ENCODE assay signal across 1 cellular context in the genomic region with DNA sequence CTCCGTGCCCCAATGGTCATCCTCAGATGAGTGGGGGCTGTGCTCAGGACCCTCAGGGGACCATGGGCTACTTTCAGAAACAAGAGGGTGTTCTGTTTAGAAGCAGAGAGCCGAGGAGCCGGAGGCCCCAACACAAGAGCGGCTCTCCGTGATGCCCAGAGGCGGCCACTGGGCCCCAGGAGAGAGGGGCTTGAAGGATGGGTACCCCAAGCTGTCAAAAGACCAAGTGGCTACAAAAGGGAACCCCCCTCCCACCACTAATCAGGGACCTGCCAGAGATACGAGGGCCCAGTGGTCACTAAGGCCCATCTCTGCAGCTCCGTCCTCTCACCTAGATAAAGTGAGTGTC.
TF ChIP-seq lines count a peak whose summit lies in the region.

No MANE protein-coding gene starts in this region.

TF ChIP-seq in WTC11, 78 proteins besides CTCF, POLR2A, EP300 and RAD21 (continued from another document):
- TF ChIP-seq ATF6 (CRISPR knock-in tag; IDR thresholded peaks at IDR 0.05) = no peak
- no peak for TF ChIP-seq JUN (CRISPR knock-in tag; IDR thresholded peaks at IDR 0.05)
- TF ChIP-seq KAT7 (CRISPR knock-in tag; IDR thresholded peaks at IDR 0.05; ENCODE audit: borderline replicate concordance) = no peak
- no peak for TF ChIP-seq GRHL2 (CRISPR knock-in tag; IDR thresholded peaks at IDR 0.05; ENCODE audit: insufficient replicate concordance, severe bottlenecking)
- no peak for TF ChIP-seq ZNF671 (CRISPR knock-in tag; IDR thresholded peaks at IDR 0.05)
- TF ChIP-seq ZBTB21 (CRISPR knock-in tag; IDR thresholded peaks at IDR 0.05; ENCODE audit: borderline replicate concordance) = no peak
- no peak for TF ChIP-seq ATF3 (CRISPR knock-in tag; conservative IDR thresholded peaks at IDR 0.05)
- TF ChIP-seq, protein P1, sequence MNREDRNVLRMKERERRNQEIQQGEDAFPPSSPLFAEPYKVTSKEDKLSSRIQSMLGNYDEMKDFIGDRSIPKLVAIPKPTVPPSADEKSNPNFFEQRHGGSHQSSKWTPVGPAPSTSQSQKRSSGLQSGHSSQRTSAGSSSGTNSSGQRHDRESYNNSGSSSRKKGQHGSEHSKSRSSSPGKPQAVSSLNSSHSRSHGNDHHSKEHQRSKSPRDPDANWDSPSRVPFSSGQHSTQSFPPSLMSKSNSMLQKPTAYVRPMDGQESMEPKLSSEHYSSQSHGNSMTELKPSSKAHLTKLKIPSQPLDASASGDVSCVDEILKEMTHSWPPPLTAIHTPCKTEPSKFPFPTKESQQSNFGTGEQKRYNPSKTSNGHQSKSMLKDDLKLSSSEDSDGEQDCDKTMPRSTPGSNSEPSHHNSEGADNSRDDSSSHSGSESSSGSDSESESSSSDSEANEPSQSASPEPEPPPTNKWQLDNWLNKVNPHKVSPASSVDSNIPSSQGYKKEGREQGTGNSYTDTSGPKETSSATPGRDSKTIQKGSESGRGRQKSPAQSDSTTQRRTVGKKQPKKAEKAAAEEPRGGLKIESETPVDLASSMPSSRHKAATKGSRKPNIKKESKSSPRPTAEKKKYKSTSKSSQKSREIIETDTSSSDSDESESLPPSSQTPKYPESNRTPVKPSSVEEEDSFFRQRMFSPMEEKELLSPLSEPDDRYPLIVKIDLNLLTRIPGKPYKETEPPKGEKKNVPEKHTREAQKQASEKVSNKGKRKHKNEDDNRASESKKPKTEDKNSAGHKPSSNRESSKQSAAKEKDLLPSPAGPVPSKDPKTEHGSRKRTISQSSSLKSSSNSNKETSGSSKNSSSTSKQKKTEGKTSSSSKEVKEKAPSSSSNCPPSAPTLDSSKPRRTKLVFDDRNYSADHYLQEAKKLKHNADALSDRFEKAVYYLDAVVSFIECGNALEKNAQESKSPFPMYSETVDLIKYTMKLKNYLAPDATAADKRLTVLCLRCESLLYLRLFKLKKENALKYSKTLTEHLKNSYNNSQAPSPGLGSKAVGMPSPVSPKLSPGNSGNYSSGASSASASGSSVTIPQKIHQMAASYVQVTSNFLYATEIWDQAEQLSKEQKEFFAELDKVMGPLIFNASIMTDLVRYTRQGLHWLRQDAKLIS (CRISPR knock-in tag; IDR thresholded peaks at IDR 0.05; ENCODE audit: borderline replicate concordance) = no peak
- TF ChIP-seq, protein P2, sequence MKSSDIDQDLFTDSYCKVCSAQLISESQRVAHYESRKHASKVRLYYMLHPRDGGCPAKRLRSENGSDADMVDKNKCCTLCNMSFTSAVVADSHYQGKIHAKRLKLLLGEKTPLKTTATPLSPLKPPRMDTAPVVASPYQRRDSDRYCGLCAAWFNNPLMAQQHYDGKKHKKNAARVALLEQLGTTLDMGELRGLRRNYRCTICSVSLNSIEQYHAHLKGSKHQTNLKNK (CRISPR knock-in tag; IDR thresholded peaks at IDR 0.05) = no peak
